In genomic region chr2:35343135-35343534, GRCh38 we compare ENCODE assay signal across 15 cellular contexts.
A peak's percentile ranks its signal among the peaks of the same experiment; 100 is the strongest.
DNase-seq lines count a peak whose midpoint lies in the region; ATAC-seq and TF ChIP-seq lines count a peak whose summit lies in the region.
"Had no signal": no experiment of that assay in that cellular context is flagged by ENCODE, and none has a peak within 500 bp of the region (broad histone marks: within the 10 kb centered on the region; RNA-seq: fewer than 3 reads in every experiment).

No MANE protein-coding gene starts in this region.

- H3K27me3 Mint-ChIP-seq in natural killer cell (ENCODE audit: low read depth in 2 of 2) = no peaks in the 10 kb centered on the region
- H3K27me3 Mint-ChIP-seq: B cell had no signal

- H3K4me3 ChIP-seq in A673 (ENCODE audit: low read depth, low read length, poor library complexity, severe bottlenecking) (no peak overlapping the region), NT2/D1 (ENCODE audit: insufficient read length, low read depth) (no peak overlapping the region), left ventricle myocardium inferior (no peak overlapping the region)
- H3K4me3 ChIP-seq: GM23248 had no signal

- no peak overlapping the region for H3K9ac ChIP-seq in NT2/D1 (ENCODE audit: insufficient read length, low read depth)
- H3K9ac ChIP-seq: GM23248 had no signal

- CTCF ChIA-PET in A673 (lab: Charles Lee) = no interaction called here

- TF ChIP-seq CTCF in A673 (conservative IDR thresholded peaks at IDR 0.05; ENCODE audit: low read depth, low read length) (peak; percentile 50), GM13976 (IDR thresholded peaks at IDR 0.05; ENCODE audit: borderline replicate concordance, control extremely low read depth, extremely low read depth, insufficient read depth, missing control alignments) (peak; percentile 8), left ventricle myocardium inferior (IDR thresholded peaks at IDR 0.05; ENCODE audit: borderline replicate concordance) (no peak), natural killer cell (IDR thresholded peaks at IDR 0.05) (no peak)

- intact Hi-C loops in A673 (cut with micrococcal nuclease; ENCODE audit: unreplicated experiment) (no loop called here), left ventricle myocardium inferior (cut with micrococcal nuclease) (no loop called here), natural killer cell (cut with micrococcal nuclease) (no loop called here)

- no peaks in the 10 kb centered on the region for H3K4me1 Mint-ChIP-seq in natural killer cell
- H3K4me1 Mint-ChIP-seq: B cell had no signal

- ATAC-seq in natural killer cell (no peak), HG03354 (IDR thresholded peaks at IDR 0.05; ENCODE audit: poor library complexity, severe bottlenecking, unreplicated experiment) (no peak)

- peaks cover 5% of the 10 kb centered on the region for H3K36me3 Mint-ChIP-seq in natural killer cell

- no peak overlapping the region for H3K27ac Mint-ChIP-seq in natural killer cell
- H3K27ac Mint-ChIP-seq: activated T-helper 2 cell treated with anti-CD3 and anti-CD28 coated beads, Interferon-gamma antibody, Interleukin-2, Interleukin-4, amounts not matched to agents 10 μg/mL and 5 μg/mL and 100 μg/mL, durations not matched to agents 14 hours and 24 hours and 36 hours; B cell had no signal

- H3K27me3 ChIP-seq in A673 (replicated peaks; ENCODE audit: insufficient read depth, low read depth, low read length, poor library complexity) (no peaks in the 10 kb centered on the region), NT2/D1 (ENCODE audit: insufficient read depth, insufficient read length) (no peaks in the 10 kb centered on the region), left ventricle myocardium inferior (ENCODE audit: low read depth) (no peaks in the 10 kb centered on the region)

- in situ Hi-C loops in GM13976 (cut with MboI; ENCODE audit: low sequenced_read_pairs, unreplicated experiment) = no loop called here

- DNase-seq in A673 (ENCODE audit: low spot score) (peak; percentile 2), GM13976 (ENCODE audit: low spot score) (no peak), NT2/D1 (ENCODE audit: low read depth, low spot score) (peak; percentile 11), dermis blood vessel endothelial cell (peak; percentile 12), left ventricle myocardium inferior (no peak), natural killer cell (no peak)
- DNase-seq in activated naive CD4-positive, alpha-beta T cell treated with anti-CD3 and anti-CD28 coated beads, Interleukin-2, amount 50 U/mL, for 16 hours = no peak
- DNase-seq: activated CD4-positive, alpha-beta T cell treated with anti-CD3 and anti-CD28 coated beads, Interleukin-2, amount 50 U/mL, for 1 hour; GM23248; NCI-H1436 treated with DMSO at 0.1 percent for 48 hours; NCI-H748 treated with DMSO at 0.1 percent for 48 hours; stimulated activated CD4-positive, alpha-beta T cell treated with anti-CD3 and anti-CD28 coated beads, Interleukin-2, amount 100 ng/mL, for 24 hours had no signal

- H3K27ac ChIP-seq in A673 (ENCODE audit: low read depth, low read length, poor library complexity, severe bottlenecking) = no peak overlapping the region
- no peak overlapping the region for H3K27ac ChIP-seq in left ventricle myocardium inferior (replicated peaks)
- H3K27ac ChIP-seq: GM23248 had no signal

- POLR2A ChIA-PET in A673 (lab: Charles Lee; ENCODE audit: low non-redundant PET) = no interaction called here

- BruUV-seq in A673 (replicated peaks; lab: Mats Ljungman, UMichigan) = no TSS peak

- no peaks in the 10 kb centered on the region for H3K9me3 ChIP-seq in A673 (ENCODE audit: low read depth, low read length, poor library complexity, severe bottlenecking)
- H3K9me3 ChIP-seq in NT2/D1 (ENCODE audit: insufficient read depth, low read length) = peaks cover 20% of the 10 kb centered on the region; the same call in 1 of the 2 replicates
- H3K9me3 ChIP-seq in left ventricle myocardium inferior (replicated peaks) = peaks cover 16% of the 10 kb centered on the region

- H3K36me3 ChIP-seq in A673 (ENCODE audit: insufficient read depth, low read length, poor library complexity, severe bottlenecking) (no peaks in the 10 kb centered on the region), NT2/D1 (ENCODE audit: insufficient read depth, insufficient read length, low read length) (no peaks in the 10 kb centered on the region), left ventricle myocardium inferior (no peaks in the 10 kb centered on the region)

- no peak overlapping the region for H3K4me3 Mint-ChIP-seq in natural killer cell
- H3K4me3 Mint-ChIP-seq: B cell had no signal

- H3K9me3 Mint-ChIP-seq in natural killer cell = peaks cover 7 to 11% of the 10 kb centered on the region in 2 donors

- H3K4me1 ChIP-seq in A673 (ENCODE audit: insufficient read depth, low read length, poor library complexity, severe bottlenecking) = no peaks in the 10 kb centered on the region
- H3K4me1 ChIP-seq in NT2/D1 (ENCODE audit: insufficient read depth, insufficient read length) = no peaks in the 10 kb centered on the region
- H3K4me1 ChIP-seq in left ventricle myocardium inferior = no peaks in the 10 kb centered on the region

Comparison
In these comparisons a context has a peak if more than half of its experiments do, and no peak if none do; other contexts are left out.
1. DNase-seq: peak in A673 (single experiment), NT2/D1 (single experiment) and dermis blood vessel endothelial cell (single experiment); none in GM13976 (single experiment), left ventricle myocardium inferior (single experiment), activated naive CD4-positive, alpha-beta T cell treated with anti-CD3 and anti-CD28 coated beads, Interleukin-2, amount 50 U/mL, for 16 hours (single experiment) and natural killer cell (single experiment).
2. CTCF ChIP-seq: peak in A673 (single experiment) and GM13976 (single experiment); none in left ventricle myocardium inferior (single experiment) and natural killer cell (single experiment).